Comparison of ENCODE assay signal across 28 cellular contexts in the genomic region with DNA sequence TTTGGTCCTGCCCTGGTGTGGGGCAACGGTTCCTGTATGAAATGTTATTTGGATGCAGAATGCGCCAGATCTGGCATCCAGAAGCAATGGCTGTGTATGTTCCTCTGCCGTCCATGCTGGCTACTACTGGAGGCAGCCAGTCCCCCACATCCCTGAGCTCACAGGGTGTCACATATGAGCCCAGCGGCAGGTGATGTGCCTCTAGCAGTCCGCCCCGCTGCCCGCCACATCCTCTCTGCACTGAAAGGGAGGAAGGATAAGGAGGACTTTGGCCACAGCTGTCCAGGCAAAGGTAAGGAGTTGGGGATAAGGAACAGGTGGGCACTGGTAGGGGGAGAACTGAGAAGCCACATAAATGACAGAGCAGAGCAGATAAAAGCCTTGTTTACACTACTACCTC.
"Had no signal": no experiment of that assay in that cellular context is flagged by ENCODE, and none has a peak within 500 bp of the region (broad histone marks: within the 10 kb centered on the region; RNA-seq: fewer than 3 reads in every experiment).

No MANE protein-coding gene starts in this region.

- H3K36me3 ChIP-seq: stomach, suprapubic skin, thoracic aorta, thyroid gland, tibial artery, tibial nerve, transverse colon, upper lobe of left lung, upper lobe of right lung, uterus, vagina had no signal

- DNase-seq: stimulated activated CD4-positive, alpha-beta T cell treated with anti-CD3 and anti-CD28 coated beads, Interleukin-2, amount 100 ng/mL, for 48 hours; stimulated activated CD4-positive, alpha-beta T cell treated with anti-CD3 and anti-CD28 coated beads, Interleukin-4, amount 100 ng/mL, for 1 hour; stimulated activated CD4-positive, alpha-beta T cell treated with anti-CD3 and anti-CD28 coated beads, Interleukin-4, amount 100 ng/mL, for 24 hours; stimulated activated CD4-positive, alpha-beta T cell treated with anti-CD3 and anti-CD28 coated beads, Interleukin-4, amount 100 ng/mL, for 4 hours; stimulated activated CD8-positive, alpha-beta memory T cell treated with anti-CD3 and anti-CD28 coated beads, Interleukin-4, amount 100 ng/mL, for 48 hours; stimulated activated naive B cell treated with anti-CD40 and anti-IgM and Interleukin-4, amounts not matched to agents 10 μg/mL and 1 μg/mL and 100 μg/mL, for 72 hours; stimulated activated naive CD4-positive, alpha-beta T cell; stimulated activated naive CD4-positive, alpha-beta T cell treated with Interleukin-2 at 50 U/mL for 16 hours; stimulated activated naive CD8-positive, alpha-beta T cell treated with anti-CD3 and anti-CD28 coated beads, Interleukin-15, amount 100 ng/mL, for 72 hours; stimulated activated naive CD8-positive, alpha-beta T cell treated with anti-CD3 and anti-CD28 coated beads, Interleukin-15, Interleukin-2, amounts not matched to agents 100 U/mL and 50 U/mL, for 24 hours; stomach; substantia nigra; testis; thyroid gland; tibial artery; transverse colon; trophoblast cell; upper lobe of right lung; uterus had no signal

- H3K9me3 Mint-ChIP-seq: stimulated activated effector memory CD8-positive, alpha-beta T cell treated with anti-CD3 and anti-CD28 coated beads, Interleukin-12 subunit alpha, Interleukin-12 subunit beta, amount 100 ng/mL, for 72 hours; stimulated activated memory B cell treated with anti-CD40 and anti-IgM and Interleukin-4, amounts not matched to agents 10 μg/mL and 1 μg/mL and 100 μg/mL, for 72 hours; stimulated activated naive B cell treated with anti-CD40 and anti-IgM and Interleukin-4, amounts not matched to agents 10 μg/mL and 1 μg/mL and 100 μg/mL, for 72 hours; stimulated activated naive CD8-positive, alpha-beta T cell treated with anti-CD3 and anti-CD28 coated beads, Interleukin-15, amount 100 ng/mL, for 72 hours; stimulated activated naive CD8-positive, alpha-beta T cell treated with anti-CD3 and anti-CD28 coated beads, Interleukin-15, Interleukin-2, amounts not matched to agents 100 ng/mL and 50 ng/mL, for 24 hours; type B pancreatic cell had no signal

- H3K4me3 Mint-ChIP-seq: stimulated activated effector memory CD8-positive, alpha-beta T cell treated with anti-CD3 and anti-CD28 coated beads, Interleukin-12 subunit alpha, Interleukin-12 subunit beta, amount 100 ng/mL, for 72 hours; stimulated activated memory B cell treated with anti-CD40 and anti-IgM and Interleukin-4, amounts not matched to agents 10 μg/mL and 1 μg/mL and 100 μg/mL, for 72 hours; stimulated activated naive B cell treated with anti-CD40 and anti-IgM and Interleukin-4, amounts not matched to agents 10 μg/mL and 1 μg/mL and 100 μg/mL, for 72 hours; stimulated activated naive CD8-positive, alpha-beta T cell treated with anti-CD3 and anti-CD28 coated beads, Interleukin-15, amount 100 ng/mL, for 72 hours; stimulated activated naive CD8-positive, alpha-beta T cell treated with anti-CD3 and anti-CD28 coated beads, Interleukin-15, Interleukin-2, amounts not matched to agents 100 ng/mL and 50 ng/mL, for 24 hours; type B pancreatic cell had no signal

- H3K36me3 Mint-ChIP-seq: stimulated activated effector memory CD8-positive, alpha-beta T cell treated with anti-CD3 and anti-CD28 coated beads, Interleukin-12 subunit alpha, Interleukin-12 subunit beta, amount 100 ng/mL, for 72 hours; stimulated activated memory B cell treated with anti-CD40 and anti-IgM and Interleukin-4, amounts not matched to agents 10 μg/mL and 1 μg/mL and 100 μg/mL, for 72 hours; stimulated activated naive B cell treated with anti-CD40 and anti-IgM and Interleukin-4, amounts not matched to agents 10 μg/mL and 1 μg/mL and 100 μg/mL, for 72 hours; type B pancreatic cell had no signal

- H3K9me3 ChIP-seq: stomach, suprapubic skin, testis, thoracic aorta, thyroid gland, tibial artery, tibial nerve, transverse colon, upper lobe of left lung, upper lobe of right lung, uterus, vagina had no signal

- H3K4me1 ChIP-seq: stomach, suprapubic skin, testis, thyroid gland, tibial artery, tibial nerve, transverse colon, upper lobe of left lung, upper lobe of right lung, uterus, vagina had no signal

- H3K4me1 Mint-ChIP-seq: stimulated activated effector memory CD8-positive, alpha-beta T cell treated with anti-CD3 and anti-CD28 coated beads, Interleukin-12 subunit alpha, Interleukin-12 subunit beta, amount 100 ng/mL, for 72 hours; stimulated activated memory B cell treated with anti-CD40 and anti-IgM and Interleukin-4, amounts not matched to agents 10 μg/mL and 1 μg/mL and 100 μg/mL, for 72 hours; stimulated activated naive B cell treated with anti-CD40 and anti-IgM and Interleukin-4, amounts not matched to agents 10 μg/mL and 1 μg/mL and 100 μg/mL, for 72 hours; stimulated activated naive CD8-positive, alpha-beta T cell treated with anti-CD3 and anti-CD28 coated beads, Interleukin-15, amount 100 ng/mL, for 72 hours had no signal

- H3K27ac Mint-ChIP-seq: stimulated activated effector memory CD8-positive, alpha-beta T cell treated with anti-CD3 and anti-CD28 coated beads, Interleukin-12 subunit alpha, Interleukin-12 subunit beta, amount 100 ng/mL, for 72 hours; stimulated activated memory B cell treated with anti-CD40 and anti-IgM and Interleukin-4, amounts not matched to agents 10 μg/mL and 1 μg/mL and 100 μg/mL, for 72 hours; stimulated activated naive B cell treated with anti-CD40 and anti-IgM and Interleukin-4, amounts not matched to agents 10 μg/mL and 1 μg/mL and 100 μg/mL, for 72 hours; stimulated activated naive CD8-positive, alpha-beta T cell treated with anti-CD3 and anti-CD28 coated beads, Interleukin-15, Interleukin-2, amounts not matched to agents 100 ng/mL and 50 ng/mL, for 24 hours; type B pancreatic cell had no signal

- ATAC-seq: stimulated activated effector memory CD8-positive, alpha-beta T cell treated with anti-CD3 and anti-CD28 coated beads, Interleukin-12 subunit alpha, Interleukin-12 subunit beta, amount 100 ng/mL, for 72 hours; stimulated activated memory B cell treated with anti-CD40 and anti-IgM and Interleukin-4, amounts not matched to agents 10 μg/mL and 1 μg/mL and 100 μg/mL, for 72 hours; stimulated activated naive B cell treated with anti-CD40 and anti-IgM and Interleukin-4, amounts not matched to agents 10 μg/mL and 1 μg/mL and 100 μg/mL, for 72 hours; stimulated activated naive CD8-positive, alpha-beta T cell treated with anti-CD3 and anti-CD28 coated beads, Interleukin-15, amount 100 ng/mL, for 72 hours; stimulated activated naive CD8-positive, alpha-beta T cell treated with anti-CD3 and anti-CD28 coated beads, Interleukin-15, Interleukin-2, amounts not matched to agents 100 U/mL and 50 U/mL, for 24 hours; upper lobe of right lung had no signal

- H3K4me3 ChIP-seq: stomach, suprapubic skin, testis, thoracic aorta, thyroid gland, tibial artery, tibial nerve, transverse colon, upper lobe of left lung, upper lobe of right lung, uterus, vagina had no signal

- H3K27ac ChIP-seq: stomach, suprapubic skin, testis, thoracic aorta, thyroid gland, tibial artery, tibial nerve, transverse colon, upper lobe of left lung, upper lobe of right lung, uterus, vagina had no signal

- H3K27me3 Mint-ChIP-seq: stimulated activated memory B cell treated with anti-CD40 and anti-IgM and Interleukin-4, amounts not matched to agents 10 μg/mL and 1 μg/mL and 100 μg/mL, for 72 hours; stimulated activated naive B cell treated with anti-CD40 and anti-IgM and Interleukin-4, amounts not matched to agents 10 μg/mL and 1 μg/mL and 100 μg/mL, for 72 hours; stimulated activated naive CD8-positive, alpha-beta T cell treated with anti-CD3 and anti-CD28 coated beads, Interleukin-15, Interleukin-2, amounts not matched to agents 100 ng/mL and 50 ng/mL, for 24 hours had no signal

- H3K27me3 ChIP-seq: stomach, suprapubic skin, testis, thyroid gland, tibial artery, tibial nerve, transverse colon, upper lobe of left lung, upper lobe of right lung, uterus, vagina had no signal
